Comparison of ENCODE assay signal across 23 cellular contexts in the genomic region with DNA sequence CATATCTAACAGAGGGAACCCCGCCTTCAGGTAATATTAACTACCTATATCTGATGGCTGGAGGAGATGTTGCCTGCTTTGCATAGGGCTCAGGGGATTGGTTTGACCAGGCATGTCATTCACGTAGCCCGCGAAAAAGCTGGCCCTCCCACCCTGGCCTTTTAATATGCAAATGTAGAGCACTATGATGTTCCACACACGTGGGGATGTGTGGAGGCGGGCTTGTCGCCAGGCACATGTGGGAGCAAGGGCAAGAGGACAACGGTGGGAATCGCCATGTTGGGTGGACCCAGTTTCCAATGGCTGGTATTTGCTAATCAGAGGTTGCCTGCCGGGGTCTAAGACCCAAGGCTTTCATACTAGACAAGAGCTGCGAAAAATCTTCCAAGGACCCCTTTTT.
"Had no signal": no experiment of that assay in that cellular context is flagged by ENCODE, and none has a peak within 500 bp of the region (broad histone marks: within the 10 kb centered on the region; RNA-seq: fewer than 3 reads in every experiment).

No MANE protein-coding gene starts in this region.

- DNase-seq: activated CD4-positive, alpha-beta memory T cell treated with anti-CD3 and anti-CD28 coated beads for 36 hours; activated CD4-positive, alpha-beta T cell treated with anti-CD3 and anti-CD28 coated beads for 36 hours; activated CD4-positive, alpha-beta T cell treated with anti-CD3 and anti-CD28 coated beads, Interleukin-2, amount 10 ng/mL, durations not matched to agents 24 days and 14 days; activated CD4-positive, CD25-positive, alpha-beta regulatory T cell; activated CD4-positive, CD25-positive, alpha-beta regulatory T cell treated with anti-CD3 and anti-CD28 coated beads, Interleukin-2, amount 50 U/mL, for 72 hours; activated CD8-positive, alpha-beta memory T cell treated with anti-CD3 and anti-CD28 coated beads, Interleukin-2, amount 10 ng/mL, durations not matched to agents 7 days and 5 days; activated CD8-positive, alpha-beta memory T cell treated with anti-CD3 and anti-CD28 coated beads, Interleukin-2, amount 50 U/mL, for 4 hours; activated CD8-positive, alpha-beta T cell treated with anti-CD3 and anti-CD28 coated beads, Interleukin-2, amount 10 ng/mL, durations not matched to agents 7 days and 5 days; activated gamma-delta T cell treated with Interleukin-2 at 50 U/mL for 16 hours; activated naive CD4-positive, alpha-beta T cell treated with anti-CD3 and anti-CD28 coated beads, Interleukin-2, amount 50 U/mL, for 16 hours; activated naive CD4-positive, alpha-beta T cell treated with Interleukin-2 at 50 U/mL for 16 hours; activated T-cell treated with anti-CD3 and anti-CD28 coated beads, Interleukin-2, amount 50 U/mL, for 1 hour; activated T-cell treated with anti-CD3 and anti-CD28 coated beads, Interleukin-2, amount 50 U/mL, for 48 hours; brain microvascular endothelial cell; effector CD8-positive, alpha-beta T cell; foreskin fibroblast; T-helper 2 cell had no signal

- H3K9me3 Mint-ChIP-seq: activated CD4-positive, alpha-beta memory T cell treated with anti-CD3 and anti-CD28 coated beads for 36 hours; activated CD4-positive, alpha-beta T cell treated with anti-CD3 and anti-CD28 coated beads, Interleukin-2, amount 10 ng/mL, durations not matched to agents 24 days and 14 days; activated T-helper 1 cell treated with anti-CD3 and anti-CD28 coated beads, Interleukin-12 subunit alpha, Interleukin-12 subunit beta, Interleukin-2, Interleukin-4 antibody, amounts not matched to agents 30 ng/mL and 10 ng/mL and 1 ng/mL, durations not matched to agents 14 hours and 24 hours and 36 hours; activated T-helper 2 cell treated with anti-CD3 and anti-CD28 coated beads, Interferon-gamma antibody, Interleukin-2, Interleukin-4, amounts not matched to agents 10 μg/mL and 5 μg/mL and 100 μg/mL, durations not matched to agents 14 hours and 24 hours and 36 hours had no signal

- H3K27ac Mint-ChIP-seq: activated CD4-positive, alpha-beta memory T cell treated with anti-CD3 and anti-CD28 coated beads for 36 hours; activated CD4-positive, alpha-beta T cell treated with anti-CD3 and anti-CD28 coated beads for 36 hours; activated CD4-positive, alpha-beta T cell treated with anti-CD3 and anti-CD28 coated beads, Interleukin-2, amount 10 ng/mL, durations not matched to agents 24 days and 14 days; activated CD8-positive, alpha-beta memory T cell treated with anti-CD3 and anti-CD28 coated beads, Interleukin-2, amount 10 ng/mL, durations not matched to agents 7 days and 5 days; activated CD8-positive, alpha-beta T cell treated with anti-CD3 and anti-CD28 coated beads, Interleukin-2, amount 10 ng/mL, durations not matched to agents 7 days and 5 days; activated naive CD8-positive, alpha-beta T cell; activated T-helper 1 cell treated with anti-CD3 and anti-CD28 coated beads, Interleukin-12 subunit alpha, Interleukin-12 subunit beta, Interleukin-2, Interleukin-4 antibody, amounts not matched to agents 30 ng/mL and 10 ng/mL and 1 ng/mL, durations not matched to agents 14 hours and 24 hours and 36 hours; activated T-helper 2 cell treated with anti-CD3 and anti-CD28 coated beads, Interferon-gamma antibody, Interleukin-2, Interleukin-4, amounts not matched to agents 10 μg/mL and 5 μg/mL and 100 μg/mL, durations not matched to agents 14 hours and 24 hours and 36 hours had no signal

- H3K27me3 Mint-ChIP-seq: activated CD4-positive, alpha-beta memory T cell treated with anti-CD3 and anti-CD28 coated beads for 36 hours; activated CD4-positive, alpha-beta T cell treated with anti-CD3 and anti-CD28 coated beads for 36 hours; activated CD4-positive, alpha-beta T cell treated with anti-CD3 and anti-CD28 coated beads, Interleukin-2, amount 10 ng/mL, durations not matched to agents 24 days and 14 days; activated CD8-positive, alpha-beta memory T cell treated with anti-CD3 and anti-CD28 coated beads, Interleukin-2, amount 10 ng/mL, durations not matched to agents 7 days and 5 days; activated naive CD8-positive, alpha-beta T cell; central memory CD8-positive, alpha-beta T cell had no signal

- H3K27me3 ChIP-seq: brain microvascular endothelial cell had no signal

- H3K4me3 Mint-ChIP-seq: activated CD4-positive, alpha-beta memory T cell treated with anti-CD3 and anti-CD28 coated beads for 36 hours; activated CD4-positive, alpha-beta T cell treated with anti-CD3 and anti-CD28 coated beads for 36 hours; activated CD4-positive, alpha-beta T cell treated with anti-CD3 and anti-CD28 coated beads, Interleukin-2, amount 10 ng/mL, durations not matched to agents 24 days and 14 days; activated CD8-positive, alpha-beta memory T cell treated with anti-CD3 and anti-CD28 coated beads, Interleukin-2, amount 10 ng/mL, durations not matched to agents 7 days and 5 days; activated CD8-positive, alpha-beta T cell treated with anti-CD3 and anti-CD28 coated beads, Interleukin-2, amount 10 ng/mL, durations not matched to agents 7 days and 5 days; activated naive CD8-positive, alpha-beta T cell; activated T-helper 1 cell treated with anti-CD3 and anti-CD28 coated beads, Interleukin-12 subunit alpha, Interleukin-12 subunit beta, Interleukin-2, Interleukin-4 antibody, amounts not matched to agents 30 ng/mL and 10 ng/mL and 1 ng/mL, durations not matched to agents 14 hours and 24 hours and 36 hours; central memory CD8-positive, alpha-beta T cell had no signal

- H3K36me3 Mint-ChIP-seq: activated CD4-positive, alpha-beta memory T cell treated with anti-CD3 and anti-CD28 coated beads for 36 hours; activated CD8-positive, alpha-beta memory T cell treated with anti-CD3 and anti-CD28 coated beads, Interleukin-2, amount 10 ng/mL, durations not matched to agents 7 days and 5 days; activated naive CD8-positive, alpha-beta T cell had no signal

- H3K36me3 ChIP-seq: brain microvascular endothelial cell had no signal

- H3K4me1 Mint-ChIP-seq: activated CD4-positive, alpha-beta T cell treated with anti-CD3 and anti-CD28 coated beads for 36 hours; activated CD4-positive, alpha-beta T cell treated with anti-CD3 and anti-CD28 coated beads, Interleukin-2, amount 10 ng/mL, durations not matched to agents 24 days and 14 days; activated CD8-positive, alpha-beta memory T cell treated with anti-CD3 and anti-CD28 coated beads, Interleukin-2, amount 10 ng/mL, durations not matched to agents 7 days and 5 days; central memory CD8-positive, alpha-beta T cell had no signal

- ATAC-seq: activated CD4-positive, alpha-beta T cell treated with anti-CD3 and anti-CD28 coated beads for 36 hours; activated CD8-positive, alpha-beta memory T cell treated with anti-CD3 and anti-CD28 coated beads, Interleukin-2, amount 10 ng/mL, durations not matched to agents 7 days and 5 days; activated CD8-positive, alpha-beta T cell treated with anti-CD3 and anti-CD28 coated beads, Interleukin-2, amount 10 ng/mL, durations not matched to agents 7 days and 5 days; esophagus mucosa had no signal

- H3K27ac ChIP-seq: brain microvascular endothelial cell, epithelial cell of prostate had no signal
